ENCODE assay signal across 8 cellular contexts in the genomic region with DNA sequence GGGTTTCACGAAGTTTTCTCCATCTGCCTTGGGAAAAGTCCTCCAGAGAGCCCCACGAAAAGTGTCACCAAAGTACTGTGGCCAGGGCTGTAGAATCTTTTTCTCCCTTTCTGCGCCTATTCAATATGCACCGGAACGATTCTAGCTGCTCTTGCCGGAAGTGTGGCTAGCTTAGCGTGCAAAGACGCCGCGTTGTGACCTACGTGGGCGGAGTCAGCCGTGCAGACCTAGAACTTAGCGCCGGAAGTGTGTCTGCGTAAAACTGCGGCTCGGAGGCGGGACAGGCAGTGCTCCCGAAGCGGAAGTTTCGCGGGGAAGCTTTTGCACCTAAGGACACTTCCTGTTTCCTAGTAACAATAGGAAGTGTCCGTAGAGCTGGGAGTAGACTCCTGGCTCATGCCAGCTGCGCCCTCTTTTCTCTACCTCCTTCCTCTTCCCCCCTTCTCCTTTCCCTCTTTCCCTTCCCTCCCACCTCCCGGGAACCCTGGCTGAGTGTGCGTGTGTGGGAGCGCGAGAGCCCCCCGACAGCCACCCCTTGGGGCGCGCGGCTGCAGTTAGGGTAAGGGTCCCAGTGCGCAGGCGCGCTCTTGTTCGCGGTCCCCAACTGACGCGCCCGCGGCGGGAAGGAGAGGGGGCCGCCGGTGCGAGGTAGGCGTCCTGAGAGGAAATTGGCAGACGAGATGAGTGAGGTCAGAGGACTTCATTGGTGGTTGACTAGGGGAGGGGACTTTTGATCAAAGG. TPM values are rescaled to one million over a fixed set of nuclear protein-coding genes. Genes with fewer than 3 reads are reported as not detected.
DNase-seq lines count a peak whose midpoint lies in the region; ATAC-seq and TF ChIP-seq lines count a peak whose summit lies in the region.

A gene with protein sequence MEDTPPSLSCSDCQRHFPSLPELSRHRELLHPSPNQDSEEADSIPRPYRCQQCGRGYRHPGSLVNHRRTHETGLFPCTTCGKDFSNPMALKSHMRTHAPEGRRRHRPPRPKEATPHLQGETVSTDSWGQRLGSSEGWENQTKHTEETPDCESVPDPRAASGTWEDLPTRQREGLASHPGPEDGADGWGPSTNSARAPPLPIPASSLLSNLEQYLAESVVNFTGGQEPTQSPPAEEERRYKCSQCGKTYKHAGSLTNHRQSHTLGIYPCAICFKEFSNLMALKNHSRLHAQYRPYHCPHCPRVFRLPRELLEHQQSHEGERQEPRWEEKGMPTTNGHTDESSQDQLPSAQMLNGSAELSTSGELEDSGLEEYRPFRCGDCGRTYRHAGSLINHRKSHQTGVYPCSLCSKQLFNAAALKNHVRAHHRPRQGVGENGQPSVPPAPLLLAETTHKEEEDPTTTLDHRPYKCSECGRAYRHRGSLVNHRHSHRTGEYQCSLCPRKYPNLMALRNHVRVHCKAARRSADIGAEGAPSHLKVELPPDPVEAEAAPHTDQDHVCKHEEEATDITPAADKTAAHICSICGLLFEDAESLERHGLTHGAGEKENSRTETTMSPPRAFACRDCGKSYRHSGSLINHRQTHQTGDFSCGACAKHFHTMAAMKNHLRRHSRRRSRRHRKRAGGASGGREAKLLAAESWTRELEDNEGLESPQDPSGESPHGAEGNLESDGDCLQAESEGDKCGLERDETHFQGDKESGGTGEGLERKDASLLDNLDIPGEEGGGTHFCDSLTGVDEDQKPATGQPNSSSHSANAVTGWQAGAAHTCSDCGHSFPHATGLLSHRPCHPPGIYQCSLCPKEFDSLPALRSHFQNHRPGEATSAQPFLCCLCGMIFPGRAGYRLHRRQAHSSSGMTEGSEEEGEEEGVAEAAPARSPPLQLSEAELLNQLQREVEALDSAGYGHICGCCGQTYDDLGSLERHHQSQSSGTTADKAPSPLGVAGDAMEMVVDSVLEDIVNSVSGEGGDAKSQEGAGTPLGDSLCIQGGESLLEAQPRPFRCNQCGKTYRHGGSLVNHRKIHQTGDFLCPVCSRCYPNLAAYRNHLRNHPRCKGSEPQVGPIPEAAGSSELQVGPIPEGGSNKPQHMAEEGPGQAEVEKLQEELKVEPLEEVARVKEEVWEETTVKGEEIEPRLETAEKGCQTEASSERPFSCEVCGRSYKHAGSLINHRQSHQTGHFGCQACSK (N-terminal part only) (plus strand): TSS at position 350 of the 741 bp plus-strand sequence. CDS start 1,903 bp downstream, outside the sequence.
A gene (minus strand): TSS at position 168 of the 741 bp plus-strand sequence. CDS start 9,781 bp downstream, outside the sequence.

- POLR2A ChIA-PET in Panc1 (lab: Charles Lee), result interaction anchor here (0.6 kb wide), 1 partner anchor 108 kb away, joined by 7 read pairs; no protein-coding TSS in a partner anchor

- H3K4me1 ChIP-seq in Panc1 (ENCODE audit: control insufficient read depth, insufficient read depth, low read length) (peaks cover 10% of the 10 kb centered on the region; the same call in 1 of the 2 replicates), muscle layer of colon (ENCODE audit: insufficient read depth, low read length) (peaks cover 19% of the 10 kb centered on the region)

- TF ChIP-seq CTCF in Panc1 (IDR thresholded peaks at IDR 0.05), result no peak

- peaks cover 21% of the 10 kb centered on the region for H3K36me3 Mint-ChIP-seq in activated T-cell treated with anti-CD3 and anti-CD28 coated beads, Interleukin-2, amount 50 U/mL, for 4 hours (ENCODE audit: insufficient read depth)

- intact Hi-C loops in Panc1 (cut with micrococcal nuclease; ENCODE audit: unreplicated experiment), result loop anchor here (1.0 kb wide), 1 partner anchor 22 kb away; no protein-coding TSS in a partner anchor

- H3K9me3 ChIP-seq in Panc1 (ENCODE audit: control insufficient read depth, insufficient read depth, low read depth, low read length) (no peaks in the 10 kb centered on the region), muscle layer of colon (ENCODE audit: low read length) (no peaks in the 10 kb centered on the region)

- peak within 1 kb of the TSS; percentile 89 for H3K9ac ChIP-seq in muscle layer of colon (ENCODE audit: low read length)

- peak; percentile 78 for ATAC-seq in GM21723 (IDR thresholded peaks at IDR 0.05; ENCODE audit: unreplicated experiment)
- ATAC-seq in Panc1, result peak; percentile 93
- ATAC-seq in activated T-cell treated with anti-CD3 and anti-CD28 coated beads, Interleukin-2, amount 50 U/mL, for 4 hours, result peak; percentile 81 to 83
- peak; percentile 92 for ATAC-seq in esophagus mucosa

- CTCF ChIA-PET in Panc1 (lab: Charles Lee), result interaction anchor here (0.7 to 1.5 kb wide), 2 partner anchors 68 to 90 kb away, joined by 3 to 7 read pairs; no protein-coding TSS in a partner anchor

- peaks cover 38% of the 10 kb centered on the region for H3K4me1 Mint-ChIP-seq in activated T-cell treated with anti-CD3 and anti-CD28 coated beads, Interleukin-2, amount 50 U/mL, for 4 hours (ENCODE audit: low read depth)

- no peaks in the 10 kb centered on the region for H3K27me3 ChIP-seq in Panc1 (ENCODE audit: control insufficient read depth, insufficient read depth, low read length)
- no peaks in the 10 kb centered on the region for H3K27me3 ChIP-seq in muscle layer of colon (ENCODE audit: control insufficient read depth in 1 of 2, insufficient read depth in 2 of 2, low read length in 2 of 2)

- H3K4me3 ChIP-seq in Panc1 (ENCODE audit: low read depth in 2 of 2, low read length in 2 of 2) (peak within 1 kb of the TSS; percentile 99), muscle layer of colon (ENCODE audit: low read depth in 1 of 2, low read length in 2 of 2) (peak within 1 kb of the TSS; percentile 66 to 100)

- BruUV-seq in Panc1 (replicated peaks; lab: Mats Ljungman, UMichigan), result no TSS peak

- H3K27ac ChIP-seq in Panc1 (ENCODE audit: low read length), result peak within 1 kb of the TSS; percentile 97
- peak within 1 kb of the TSS; percentile 96 for H3K27ac ChIP-seq in muscle layer of colon (ENCODE audit: low read depth, low read length)

- no peaks in the 10 kb centered on the region for H3K27me3 Mint-ChIP-seq in activated T-cell treated with anti-CD3 and anti-CD28 coated beads, Interleukin-2, amount 50 U/mL, for 4 hours (ENCODE audit: low read depth)

- peaks cover 10% of the 10 kb centered on the region for H3K36me3 ChIP-seq in Panc1 (ENCODE audit: control insufficient read depth, insufficient read depth, low read length)
- H3K36me3 ChIP-seq in muscle layer of colon (ENCODE audit: insufficient read depth, low read length), result peaks cover 30% of the 10 kb centered on the region

- peak within 1 kb of the TSS; percentile 98 for H3K4me3 Mint-ChIP-seq in activated T-cell treated with anti-CD3 and anti-CD28 coated beads, Interleukin-2, amount 50 U/mL, for 4 hours

- no peaks in the 10 kb centered on the region for H3K9me3 Mint-ChIP-seq in activated T-cell treated with anti-CD3 and anti-CD28 coated beads, Interleukin-2, amount 50 U/mL, for 4 hours

- peak; percentile 97 for DNase-seq in DMS53 treated with DMSO at 0.1 percent for 48 hours (lab: John Stamatoyannopoulos, UW; ENCODE audit: unreplicated experiment)
- DNase-seq in KG1 (lab: John Stamatoyannopoulos, UW), result peak; percentile 99
- DNase-seq in Panc1 (ENCODE audit: low read depth, low spot score), result peak; percentile 96
- peak; percentile 96 for DNase-seq in activated T-cell treated with anti-CD3 and anti-CD28 coated beads, Interleukin-2, amount 50 U/mL, for 4 hours
- peak; percentile 95 for DNase-seq in stimulated activated CD8-positive, alpha-beta memory T cell treated with anti-CD3 and anti-CD28 coated beads, Interleukin-7, amount 100 ng/mL, for 24 hours (ENCODE audit: low read depth)

- in situ Hi-C loops in Panc1 (cut with HindIII; ENCODE audit: low pct_unique_long_range_greater_than_20kb, low sequenced_read_pairs), result no loop called here

RNA-seq across cellular contexts. Expression of the first gene that starts in this region (rescaled TPM):
- total RNA-seq in Panc1 (2021; ENCODE audit: unreplicated experiment) (26.8 TPM), esophagus mucosa (9.0 TPM)
- 16.4 TPM for polyA plus RNA-seq in Panc1 (2012; ENCODE audit: insufficient read length)
- total RNA-seq in activated T-cell treated with anti-CD3 and anti-CD28 coated beads, Interleukin-2, amount 50 U/mL, for 4 hours, result 10 to 100 TPM; 22.3 to 26.1 (median 22.7) TPM

RNA-seq across cellular contexts. Expression of the second gene that starts in this region (rescaled TPM):
- 21.5 TPM for total RNA-seq in Panc1 (2021; ENCODE audit: unreplicated experiment)
- polyA plus RNA-seq in Panc1 (2012; ENCODE audit: insufficient read length), result 26.7 TPM
- 10 to 100 TPM; 18.1 to 19.4 (median 19.2) TPM for total RNA-seq in activated T-cell treated with anti-CD3 and anti-CD28 coated beads, Interleukin-2, amount 50 U/mL, for 4 hours
- total RNA-seq in esophagus mucosa, result 5.3 TPM

Comparison
In these comparisons a context has a peak if more than half of its experiments do, and no peak if none do; other contexts are left out.
1. Peak in every context shown above with its lines: DNase-seq, ATAC-seq, H3K4me3 ChIP-seq and H3K27ac ChIP-seq.